19 cellular contexts compared by ENCODE assay signal in genomic region chr17:5558815-5559785, GRCh38.
"Had no signal": no experiment of that assay in that cellular context is flagged by ENCODE, and none has a peak within 500 bp of the region (broad histone marks: within the 10 kb centered on the region; RNA-seq: fewer than 3 reads in every experiment).

No MANE protein-coding gene starts in this region.

- H3K4me1 ChIP-seq: gastrocnemius medialis, heart left ventricle, left lung had no signal

- H3K36me3 Mint-ChIP-seq: natural killer cell treated with Interleukin-12 subunit alpha and Interleukin-12 subunit beta and Interleukin-15 and Interleukin-18, amount 100 ng/mL, for 72 hours had no signal

- H3K27ac Mint-ChIP-seq: activated B cell treated with CpG ODN at 0.5 μM for 24 hours; activated CD4-positive, alpha-beta T cell treated with anti-CD3 and anti-CD28 coated beads, Interleukin-2, amount 10 ng/mL, durations not matched to agents 24 days and 14 days; activated naive CD4-positive, alpha-beta T cell treated with anti-CD3 and anti-CD28 coated beads, Interleukin-2, amount 10 ng/mL, durations not matched to agents 7 days and 5 days; natural killer cell treated with Interleukin-12 subunit alpha and Interleukin-12 subunit beta and Interleukin-15 and Interleukin-18, amount 100 ng/mL, for 72 hours; progenitor cell of endocrine pancreas; T-helper 2 cell treated with Interferon-gamma antibody and Interleukin-4, amounts not matched to agents 5 μg/mL and 100 μg/mL, for 36 hours had no signal

- H3K36me3 ChIP-seq: gastrocnemius medialis had no signal

- H3K4me3 ChIP-seq: gastrocnemius medialis, heart left ventricle, left lung, skin epidermis, suprapubic skin had no signal

- H3K4me3 Mint-ChIP-seq: activated B cell treated with CpG ODN at 0.5 μM for 24 hours; activated CD4-positive, alpha-beta T cell treated with anti-CD3 and anti-CD28 coated beads, Interleukin-2, amount 10 ng/mL, durations not matched to agents 24 days and 14 days; activated naive CD4-positive, alpha-beta T cell treated with anti-CD3 and anti-CD28 coated beads, Interleukin-2, amount 10 ng/mL, durations not matched to agents 7 days and 5 days; natural killer cell treated with Interleukin-12 subunit alpha and Interleukin-12 subunit beta and Interleukin-15 and Interleukin-18, amount 100 ng/mL, for 72 hours; T-helper 2 cell treated with Interferon-gamma antibody and Interleukin-4, amounts not matched to agents 5 μg/mL and 100 μg/mL, for 36 hours had no signal

- H3K27me3 ChIP-seq: gastrocnemius medialis, heart left ventricle, left lung, suprapubic skin had no signal

- ATAC-seq: gastrocnemius medialis; heart left ventricle; left lung; natural killer cell treated with Interleukin-12 subunit alpha and Interleukin-12 subunit beta and Interleukin-15 and Interleukin-18, amount 100 ng/mL, for 72 hours; right cardiac atrium had no signal

- H3K9me3 Mint-ChIP-seq: activated B cell treated with CpG ODN at 0.5 μM for 24 hours; activated CD4-positive, alpha-beta T cell treated with anti-CD3 and anti-CD28 coated beads, Interleukin-2, amount 10 ng/mL, durations not matched to agents 24 days and 14 days; activated naive CD4-positive, alpha-beta T cell treated with anti-CD3 and anti-CD28 coated beads, Interleukin-2, amount 10 ng/mL, durations not matched to agents 7 days and 5 days; natural killer cell treated with Interleukin-12 subunit alpha and Interleukin-12 subunit beta and Interleukin-15 and Interleukin-18, amount 100 ng/mL, for 72 hours; T-helper 2 cell treated with Interferon-gamma antibody and Interleukin-4, amounts not matched to agents 5 μg/mL and 100 μg/mL, for 36 hours had no signal

- H3K9me3 ChIP-seq: gastrocnemius medialis, left lung, suprapubic skin had no signal

- DNase-seq: activated B cell treated with CpG ODN at 0.5 μM for 24 hours; activated CD4-positive, alpha-beta T cell treated with anti-CD3 and anti-CD28 coated beads, Interleukin-2, amount 10 ng/mL, durations not matched to agents 24 days and 14 days; activated naive CD4-positive, alpha-beta T cell treated with anti-CD3 and anti-CD28 coated beads, Interleukin-2, amount 10 ng/mL, durations not matched to agents 7 days and 5 days; amniotic stem cell; central memory CD4-positive, alpha-beta T cell; gastrocnemius medialis; heart left ventricle; left lung; mesenchymal stem cell; nucleus accumbens; right cardiac atrium; stimulated activated CD4-positive, alpha-beta T cell treated with anti-CD3 and anti-CD28 coated beads, Interleukin-4, amount 100 ng/mL, for 24 hours; stimulated activated naive CD4-positive, alpha-beta T cell treated with Interleukin-2 at 50 U/mL for 16 hours; trophoblast cell had no signal

- H3K4me1 Mint-ChIP-seq: activated B cell treated with CpG ODN at 0.5 μM for 24 hours had no signal

- H3K27ac ChIP-seq: gastrocnemius medialis, heart left ventricle, left lung, skin epidermis, suprapubic skin had no signal

- H3K27me3 Mint-ChIP-seq: activated B cell treated with CpG ODN at 0.5 μM for 24 hours; activated CD4-positive, alpha-beta T cell treated with anti-CD3 and anti-CD28 coated beads, Interleukin-2, amount 10 ng/mL, durations not matched to agents 24 days and 14 days; activated naive CD4-positive, alpha-beta T cell treated with anti-CD3 and anti-CD28 coated beads, Interleukin-2, amount 10 ng/mL, durations not matched to agents 7 days and 5 days; natural killer cell treated with Interleukin-12 subunit alpha and Interleukin-12 subunit beta and Interleukin-15 and Interleukin-18, amount 100 ng/mL, for 72 hours had no signal
